Comparison of ENCODE assay signal across 34 cellular contexts in the genomic region with DNA sequence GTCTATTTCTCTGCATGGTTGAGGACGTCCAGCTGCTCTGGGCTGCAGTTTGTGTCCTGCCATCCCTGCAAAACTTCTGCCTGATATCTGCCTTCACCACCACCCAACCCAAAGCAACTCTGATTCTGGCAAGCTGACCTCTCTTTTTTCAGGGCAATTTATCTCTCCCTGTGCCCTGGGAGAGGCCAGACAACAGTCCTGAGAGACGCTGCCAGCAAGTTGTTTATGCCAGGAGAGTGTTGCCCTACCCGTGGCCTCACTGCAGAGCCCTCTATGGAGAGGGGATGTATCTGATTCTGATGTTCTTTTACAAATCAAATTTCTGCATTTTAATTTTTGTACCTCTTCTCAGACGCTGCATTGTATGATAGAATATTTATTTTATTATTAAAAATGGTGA.
"Had no signal": no experiment of that assay in that cellular context is flagged by ENCODE, and none has a peak within 500 bp of the region (broad histone marks: within the 10 kb centered on the region; RNA-seq: fewer than 3 reads in every experiment).

No MANE protein-coding gene starts in this region.

- H3K9me3 ChIP-seq: MG63 had no signal

- H3K27me3 ChIP-seq: MG63 had no signal

- H3K27ac ChIP-seq: KMS-11 had no signal

- H3K4me3 ChIP-seq: MG63 had no signal

- DNase-seq: Karpas-422, Kasumi-1, KG1, MG63, MM.1S, MV-4-11, NCI-H1048, NCI-H1092, NCI-H1092 treated with DMSO at 0.1 percent for 48 hours, NCI-H1105, NCI-H1105 treated with DMSO at 0.1 percent for 48 hours, NCI-H1417, NCI-H1417 treated with DMSO at 0.1 percent for 48 hours, NCI-H1436, NCI-H1436 treated with DMSO at 0.1 percent for 48 hours, NCI-H146, NCI-H1694, NCI-H1694 treated with DMSO at 0.1 percent for 48 hours, NCI-H187, NCI-H187 treated with DMSO at 0.1 percent for 48 hours, NCI-H1930, NCI-H2029, NCI-H2029 treated with DMSO at 0.1 percent for 48 hours, NCI-H2081, NCI-H2081 treated with DMSO at 0.1 percent for 48 hours, NCI-H2107, NCI-H2171, NCI-H2171 treated with DMSO at 0.1 percent for 48 hours, NCI-H2227 treated with DMSO at 0.1 percent for 48 hours, NCI-H226, NCI-H345, NCI-H446, NCI-H446 treated with DMSO at 0.1 percent for 48 hours had no signal
